1 cellular context compared by ENCODE assay signal in genomic region chr7:100156331-100157068, GRCh38.
TF ChIP-seq lines count a peak whose summit lies in the region.

No MANE protein-coding gene starts in this region.

TF ChIP-seq in K562, 482 proteins besides CTCF, POLR2A, EP300 and RAD21 (continued from another document):
- no peak for TF ChIP-seq MYBL2 (IDR thresholded peaks at IDR 0.05; ENCODE audit: low read depth)
- no peak for TF ChIP-seq MYBL2 (CRISPR knock-in tag; IDR thresholded peaks at IDR 0.05; ENCODE audit: borderline replicate concordance)
- peak; percentile 16; the same call in 1 of the 2 replicates for TF ChIP-seq ARID1B (IDR thresholded peaks at IDR 0.05)
- peak; percentile 93 for TF ChIP-seq ZBTB7A (IDR thresholded peaks at IDR 0.05; ENCODE audit: borderline replicate concordance, control insufficient read depth, low read depth, low read length)
- no peak for TF ChIP-seq SETDB1 (IDR thresholded peaks at IDR 0.05; ENCODE audit: low read length)
- no peak for TF ChIP-seq MLX (CRISPR knock-in tag; conservative IDR thresholded peaks at IDR 0.05)
- no peak for TF ChIP-seq RERE (CRISPR knock-in tag; IDR thresholded peaks at IDR 0.05; ENCODE audit: borderline replicate concordance)
- no peak for TF ChIP-seq E4F1 (CRISPR knock-in tag; IDR thresholded peaks at IDR 0.05; ENCODE audit: borderline replicate concordance)
- no peak for TF ChIP-seq HNRNPL (IDR thresholded peaks at IDR 0.05; ENCODE audit: low read depth, low read length)
- TF ChIP-seq ZNF583 (CRISPR knock-in tag; IDR thresholded peaks at IDR 0.05), result no peak
- TF ChIP-seq ZNF699 (CRISPR knock-in tag; IDR thresholded peaks at IDR 0.05; ENCODE audit: insufficient replicate concordance), result no peak
- TF ChIP-seq NFIC (IDR thresholded peaks at IDR 0.05), result 0 out of 2 replicates have a peak, but pooled peaks have one; percentile 14
- TF ChIP-seq USF2 (CRISPR knock-in tag; IDR thresholded peaks at IDR 0.05), result 0 out of 2 replicates have a peak, but pooled peaks have one; percentile 2
- no peak for TF ChIP-seq MXD1 (CRISPR knock-in tag; IDR thresholded peaks at IDR 0.05; ENCODE audit: borderline replicate concordance, poor library complexity, severe bottlenecking)
- TF ChIP-seq HDGF (IDR thresholded peaks at IDR 0.05), result 0 out of 2 replicates have a peak, but pooled peaks have one; percentile 13
- TF ChIP-seq NR2C2 (CRISPR knock-in tag; IDR thresholded peaks at IDR 0.05), result no peak
- TF ChIP-seq NR2C2 (tag; IDR thresholded peaks at IDR 0.05), result no peak
- TF ChIP-seq MEIS2 (IDR thresholded peaks at IDR 0.05; ENCODE audit: partially characterized antibody), result no peak
- TF ChIP-seq NFYB (IDR thresholded peaks at IDR 0.05; ENCODE audit: extremely low read depth, insufficient read length), result no peak
- no peak for TF ChIP-seq NFXL1 (CRISPR knock-in tag; IDR thresholded peaks at IDR 0.05)
- peak; percentile 10 for TF ChIP-seq PRDM10 (IDR thresholded peaks at IDR 0.05; ENCODE audit: partially characterized antibody)
- peak; percentile 37; the same call in 1 of the 2 replicates for TF ChIP-seq CBFA2T3 (IDR thresholded peaks at IDR 0.05)
- TF ChIP-seq LCOR (CRISPR knock-in tag; IDR thresholded peaks at IDR 0.05), result no peak
- no peak for TF ChIP-seq CTCFL (IDR thresholded peaks at IDR 0.05; ENCODE audit: borderline replicate concordance, insufficient read depth, low read depth, low read length, poor library complexity, severe bottlenecking)
- no peak for TF ChIP-seq CBX5 (IDR thresholded peaks at IDR 0.05; ENCODE audit: borderline replicate concordance, low read depth)
- no peak for TF ChIP-seq CREM (IDR thresholded peaks at IDR 0.05; ENCODE audit: low read depth)
- no peak for TF ChIP-seq ZNF384 (IDR thresholded peaks at IDR 0.05; ENCODE audit: low read depth, low read length)
- TF ChIP-seq ZNF586 (CRISPR knock-in tag; conservative IDR thresholded peaks at IDR 0.05), result no peak
- no peak for TF ChIP-seq ZNF175 (CRISPR knock-in tag; IDR thresholded peaks at IDR 0.05; ENCODE audit: low read depth)
- TF ChIP-seq ZNF592 (IDR thresholded peaks at IDR 0.05), result no peak
- no peak for TF ChIP-seq ATF4 (CRISPR knock-in tag; IDR thresholded peaks at IDR 0.05)
- 0 out of 2 replicates have a peak, but pooled peaks have one; percentile 15 for TF ChIP-seq RBFOX2 (IDR thresholded peaks at IDR 0.05; ENCODE audit: low read depth, low read length)
